16 cellular contexts compared by ENCODE assay signal in genomic region chr18:22704627-22704918, GRCh38.
A peak's percentile ranks its signal among the peaks of the same experiment; 100 is the strongest.
DNase-seq lines count a peak whose midpoint lies in the region; TF ChIP-seq lines count a peak whose summit lies in the region.
"Had no signal": no experiment of that assay in that cellular context is flagged by ENCODE, and none has a peak within 500 bp of the region (broad histone marks: within the 10 kb centered on the region; RNA-seq: fewer than 3 reads in every experiment).

No MANE protein-coding gene starts in this region.

- no peak for TF ChIP-seq POLR2A in erythroblast (IDR thresholded peaks at IDR 0.05; ENCODE audit: low read length)

- H4K20me1 ChIP-seq in KMS-11 (ENCODE audit: insufficient read depth) (no peaks in the 10 kb centered on the region), smooth muscle cell (ENCODE audit: low read depth) (no peaks in the 10 kb centered on the region)

- H3K4me1 ChIP-seq in KMS-11 (ENCODE audit: low read depth, poor library complexity, severe bottlenecking): no peaks in the 10 kb centered on the region
- no peaks in the 10 kb centered on the region for H3K4me1 ChIP-seq in smooth muscle cell (ENCODE audit: low read depth)
- H3K4me1 ChIP-seq: HAP-1 had no signal

- peaks cover 0 to 1% (median 0%) of the 10 kb centered on the region in 3 donors for H3K27me3 Mint-ChIP-seq in CD14-positive monocyte (ENCODE audit: low read depth in 3 of 3)
- peaks cover 8% of the 10 kb centered on the region for H3K27me3 Mint-ChIP-seq in brain

- DNase-seq in CD14-positive monocyte (ENCODE audit: low spot score): no peak
- no peak for DNase-seq in smooth muscle cell (lab: John Stamatoyannopoulos, UW; ENCODE audit: unreplicated experiment)
- no peak for DNase-seq in erythroblast (lab: John Stamatoyannopoulos, UW)
- no peak for DNase-seq in NCI-H1417 treated with DMSO at 0.1 percent for 48 hours (lab: John Stamatoyannopoulos, UW)
- no peak for DNase-seq in DMS114 treated with DMSO at 0.1 percent for 48 hours (lab: John Stamatoyannopoulos, UW; ENCODE audit: unreplicated experiment)
- DNase-seq: DMS79 treated with DMSO at 0.1 percent for 48 hours, KG1, NCI-H2029 treated with DMSO at 0.1 percent for 48 hours, NCI-H446 treated with DMSO at 0.1 percent for 48 hours, NCI-H526 treated with DMSO at 0.1 percent for 48 hours, SIG-M5 had no signal

- TF ChIP-seq CTCF in CD14-positive monocyte (IDR thresholded peaks at IDR 0.05) (peak; percentile 43), KMS-11 (conservative IDR thresholded peaks at IDR 0.05; ENCODE audit: low read depth, low read length) (peak; percentile 44; the same call in 1 of the 2 replicates), brain (conservative IDR thresholded peaks at IDR 0.05) (peak; percentile 14 to 35), smooth muscle cell (IDR thresholded peaks at IDR 0.05; ENCODE audit: borderline replicate concordance, insufficient read depth, poor library complexity, severe bottlenecking) (no peak)

- H3K4me1 Mint-ChIP-seq in CD14-positive monocyte (no peaks in the 10 kb centered on the region), brain (no peaks in the 10 kb centered on the region)

- H3K27ac ChIP-seq in KMS-11 (no peak overlapping the region), smooth muscle cell (ENCODE audit: low read depth) (peak overlapping the region; percentile 56)
- H3K27ac ChIP-seq: GM23248 had no signal

- H3K9ac ChIP-seq in KMS-11 (no peak overlapping the region), smooth muscle cell (ENCODE audit: low read depth) (no peak overlapping the region)
- H3K9ac ChIP-seq: GM23248, SK-N-SH had no signal

- 85% methylated on average over 1 of the region's 1 CpG for WGBS in smooth muscle cell (ENCODE audit: low lambda C conversion rate)

- H3K4me2 ChIP-seq in KMS-11 (no peak overlapping the region), smooth muscle cell (no peak overlapping the region)
- H3K4me2 ChIP-seq: SK-N-SH had no signal

- intact Hi-C loops in CD14-positive monocyte (cut with micrococcal nuclease): loop anchor here in 1 of 2 donors (10.0 kb wide), 1 partner anchor 710 kb away; no protein-coding TSS in a partner anchor

- no peak overlapping the region for H3K27ac Mint-ChIP-seq in CD14-positive monocyte
- no peak overlapping the region for H3K27ac Mint-ChIP-seq in brain

- peaks cover 3% of the 10 kb centered on the region for H3F3A ChIP-seq in smooth muscle cell (ENCODE audit: low read depth)

- H3K4me3 ChIP-seq in KMS-11 (IDR thresholded peaks at IDR 0.05; ENCODE audit: insufficient read depth, low read depth, low read length): no peak overlapping the region
- H3K4me3 ChIP-seq in smooth muscle cell: no peak overlapping the region
- H3K4me3 ChIP-seq: GM23248, HAP-1 had no signal

- H3K9me3 ChIP-seq in smooth muscle cell (replicated peaks; ENCODE audit: low read depth): no peaks in the 10 kb centered on the region
- H3K9me3 ChIP-seq: HAP-1, SK-N-SH had no signal

- H3K27me3 ChIP-seq in KMS-11 (ENCODE audit: insufficient read depth, low read depth) (no peaks in the 10 kb centered on the region), smooth muscle cell (ENCODE audit: low read depth) (no peaks in the 10 kb centered on the region)

- H3K9me3 Mint-ChIP-seq in CD14-positive monocyte (no peaks in the 10 kb centered on the region), brain (peaks cover 0 to 3% (median 0%) of the 10 kb centered on the region in 5 experiments)

- H3K79me2 ChIP-seq in KMS-11 (ENCODE audit: insufficient read depth, low read depth) (no peaks in the 10 kb centered on the region), smooth muscle cell (ENCODE audit: low read depth) (no peaks in the 10 kb centered on the region)

- H2AFZ ChIP-seq in KMS-11 (ENCODE audit: low read depth) (no peak overlapping the region), smooth muscle cell (ENCODE audit: low read depth) (no peak overlapping the region)
- H2AFZ ChIP-seq: GM23248 had no signal

- H3K36me3 Mint-ChIP-seq in CD14-positive monocyte: no peaks in the 10 kb centered on the region
- no peaks in the 10 kb centered on the region for H3K36me3 Mint-ChIP-seq in brain

- no peaks in the 10 kb centered on the region for H3K36me3 ChIP-seq in KMS-11 (ENCODE audit: insufficient read depth)
- no peaks in the 10 kb centered on the region for H3K36me3 ChIP-seq in smooth muscle cell (ENCODE audit: low read depth)
- H3K36me3 ChIP-seq: HAP-1 had no signal

- no peak overlapping the region for H3K4me3 Mint-ChIP-seq in CD14-positive monocyte
- H3K4me3 Mint-ChIP-seq in brain: no peak overlapping the region
